30 cellular contexts compared by ENCODE assay signal in genomic region chr15:69046781-69047180, GRCh38. TPM values are rescaled to one million over a fixed set of nuclear protein-coding genes. Genes with fewer than 3 reads are reported as not detected.
"Had no signal": no experiment of that assay in that cellular context is flagged by ENCODE, and none has a peak within 500 bp of the region (broad histone marks: within the 10 kb centered on the region; RNA-seq: fewer than 3 reads in every experiment).

No MANE protein-coding gene starts in this region.

- ATAC-seq: activated T-cell treated with anti-CD3 and anti-CD28 coated beads, Interleukin-2, amount 50 U/mL, for 72 hours; body of pancreas; T-cell had no signal

- H3K4me1 ChIP-seq: adrenal gland, body of pancreas, Peyer's patch had no signal

- H3K27me3 ChIP-seq: adrenal gland, body of pancreas, Peyer's patch had no signal

- H3K27ac Mint-ChIP-seq: activated CD4-positive, alpha-beta memory T cell treated with anti-CD3 and anti-CD28 coated beads for 36 hours; activated CD4-positive, alpha-beta T cell treated with anti-CD3 and anti-CD28 coated beads, Interleukin-2, amount 10 ng/mL, durations not matched to agents 7 days and 5 days; activated naive CD4-positive, alpha-beta T cell treated with anti-CD3 and anti-CD28 coated beads, Interleukin-2, amount 10 ng/mL, durations not matched to agents 7 days and 5 days; activated naive CD8-positive, alpha-beta T cell treated with anti-CD3 and anti-CD28 coated beads, Interleukin-2, amount 10 ng/mL, durations not matched to agents 7 days and 5 days; activated T-cell treated with anti-CD3 and anti-CD28 coated beads, Interleukin-2, amount 50 U/mL, for 72 hours; activated T-helper 2 cell treated with anti-CD3 and anti-CD28 coated beads, Interferon-gamma antibody, Interleukin-2, Interleukin-4, amounts not matched to agents 10 μg/mL and 5 μg/mL and 100 μg/mL, durations not matched to agents 14 hours and 24 hours and 36 hours; T-cell had no signal

- H3K4me1 Mint-ChIP-seq: activated CD4-positive, alpha-beta T cell treated with anti-CD3 and anti-CD28 coated beads, Interleukin-2, amount 10 ng/mL, durations not matched to agents 7 days and 5 days; activated naive CD4-positive, alpha-beta T cell treated with anti-CD3 and anti-CD28 coated beads, Interleukin-2, amount 10 ng/mL, durations not matched to agents 7 days and 5 days; activated naive CD8-positive, alpha-beta T cell treated with anti-CD3 and anti-CD28 coated beads, Interleukin-2, amount 10 ng/mL, durations not matched to agents 7 days and 5 days; central memory CD8-positive, alpha-beta T cell; T-cell had no signal

- H3K36me3 ChIP-seq: adrenal gland, Peyer's patch had no signal

- H3K27ac ChIP-seq: adrenal gland, body of pancreas, Peyer's patch, SK-N-MC, VCaP had no signal

- H3K4me3 ChIP-seq: adrenal gland, body of pancreas, Peyer's patch, SK-N-MC had no signal

- H3K36me3 Mint-ChIP-seq: activated CD4-positive, alpha-beta memory T cell treated with anti-CD3 and anti-CD28 coated beads for 36 hours; activated naive CD4-positive, alpha-beta T cell treated with anti-CD3 and anti-CD28 coated beads, Interleukin-2, amount 10 ng/mL, durations not matched to agents 7 days and 5 days; activated naive CD8-positive, alpha-beta T cell treated with anti-CD3 and anti-CD28 coated beads, Interleukin-2, amount 10 ng/mL, durations not matched to agents 7 days and 5 days; T-cell had no signal

- H3K9me3 Mint-ChIP-seq: activated CD4-positive, alpha-beta memory T cell treated with anti-CD3 and anti-CD28 coated beads for 36 hours; activated CD4-positive, alpha-beta T cell treated with anti-CD3 and anti-CD28 coated beads, Interleukin-2, amount 10 ng/mL, durations not matched to agents 7 days and 5 days; activated naive CD4-positive, alpha-beta T cell treated with anti-CD3 and anti-CD28 coated beads, Interleukin-2, amount 10 ng/mL, durations not matched to agents 7 days and 5 days; activated naive CD8-positive, alpha-beta T cell treated with anti-CD3 and anti-CD28 coated beads, Interleukin-2, amount 10 ng/mL, durations not matched to agents 7 days and 5 days; activated T-cell treated with anti-CD3 and anti-CD28 coated beads, Interleukin-2, amount 50 U/mL, for 72 hours; activated T-helper 2 cell treated with anti-CD3 and anti-CD28 coated beads, Interferon-gamma antibody, Interleukin-2, Interleukin-4, amounts not matched to agents 10 μg/mL and 5 μg/mL and 100 μg/mL, durations not matched to agents 14 hours and 24 hours and 36 hours; central memory CD8-positive, alpha-beta T cell; T-cell had no signal

- H3K9me3 ChIP-seq: adrenal gland, body of pancreas, Peyer's patch had no signal

- H3K4me3 Mint-ChIP-seq: activated CD4-positive, alpha-beta memory T cell treated with anti-CD3 and anti-CD28 coated beads for 36 hours; activated CD4-positive, alpha-beta T cell treated with anti-CD3 and anti-CD28 coated beads, Interleukin-2, amount 10 ng/mL, durations not matched to agents 7 days and 5 days; activated naive CD4-positive, alpha-beta T cell treated with anti-CD3 and anti-CD28 coated beads, Interleukin-2, amount 10 ng/mL, durations not matched to agents 7 days and 5 days; activated naive CD8-positive, alpha-beta T cell treated with anti-CD3 and anti-CD28 coated beads, Interleukin-2, amount 10 ng/mL, durations not matched to agents 7 days and 5 days; activated T-cell treated with anti-CD3 and anti-CD28 coated beads, Interleukin-2, amount 50 U/mL, for 72 hours; central memory CD8-positive, alpha-beta T cell; T-cell had no signal

- DNase-seq: activated CD4-positive, alpha-beta memory T cell treated with anti-CD3 and anti-CD28 coated beads for 36 hours; activated CD4-positive, alpha-beta T cell treated with anti-CD3 and anti-CD28 coated beads, Interleukin-2, amount 10 ng/mL, durations not matched to agents 7 days and 5 days; activated CD4-positive, CD25-positive, alpha-beta regulatory T cell; activated gamma-delta T cell treated with Interleukin-2 at 50 U/mL for 16 hours; activated naive CD4-positive, alpha-beta T cell treated with anti-CD3 and anti-CD28 coated beads, Interleukin-2, amount 10 ng/mL, durations not matched to agents 7 days and 5 days; activated naive CD8-positive, alpha-beta T cell treated with anti-CD3 and anti-CD28 coated beads, Interleukin-2, amount 10 ng/mL, durations not matched to agents 7 days and 5 days; activated T-cell treated with anti-CD3 and anti-CD28 coated beads, Interleukin-2, amount 50 U/mL, for 72 hours; adrenal gland; aorta; body of pancreas; KG1; MM.1S; NCI-H1105; NCI-H1436; NCI-H1694 treated with DMSO at 0.1 percent for 48 hours; NCI-H2029 treated with DMSO at 0.1 percent for 48 hours; NCI-H345; NCI-H510A; NCI-H526 treated with DMSO at 0.1 percent for 48 hours; NCI-H82; Peyer's patch; SIG-M5; T-cell; T-helper 2 cell; T1000 had no signal

RNA-seq across cellular contexts. Expression of gene NOX5, which starts 32.3 kb away (rescaled TPM):
- total RNA-seq: activated CD4-positive, alpha-beta T cell treated with anti-CD3 and anti-CD28 coated beads, Interleukin-2, amount 10 ng/mL, durations not matched to agents 7 days and 5 days; activated T-cell treated with anti-CD3 and anti-CD28 coated beads, Interleukin-2, amount 50 U/mL, for 72 hours; activated T-helper 2 cell treated with anti-CD3 and anti-CD28 coated beads, Interferon-gamma antibody, Interleukin-2, Interleukin-4, amounts not matched to agents 10 μg/mL and 5 μg/mL and 100 μg/mL, durations not matched to agents 14 hours and 24 hours and 36 hours; OCI-LY7 had no signal
